Comparison of ENCODE assay signal across 1 cellular context in the genomic region with DNA sequence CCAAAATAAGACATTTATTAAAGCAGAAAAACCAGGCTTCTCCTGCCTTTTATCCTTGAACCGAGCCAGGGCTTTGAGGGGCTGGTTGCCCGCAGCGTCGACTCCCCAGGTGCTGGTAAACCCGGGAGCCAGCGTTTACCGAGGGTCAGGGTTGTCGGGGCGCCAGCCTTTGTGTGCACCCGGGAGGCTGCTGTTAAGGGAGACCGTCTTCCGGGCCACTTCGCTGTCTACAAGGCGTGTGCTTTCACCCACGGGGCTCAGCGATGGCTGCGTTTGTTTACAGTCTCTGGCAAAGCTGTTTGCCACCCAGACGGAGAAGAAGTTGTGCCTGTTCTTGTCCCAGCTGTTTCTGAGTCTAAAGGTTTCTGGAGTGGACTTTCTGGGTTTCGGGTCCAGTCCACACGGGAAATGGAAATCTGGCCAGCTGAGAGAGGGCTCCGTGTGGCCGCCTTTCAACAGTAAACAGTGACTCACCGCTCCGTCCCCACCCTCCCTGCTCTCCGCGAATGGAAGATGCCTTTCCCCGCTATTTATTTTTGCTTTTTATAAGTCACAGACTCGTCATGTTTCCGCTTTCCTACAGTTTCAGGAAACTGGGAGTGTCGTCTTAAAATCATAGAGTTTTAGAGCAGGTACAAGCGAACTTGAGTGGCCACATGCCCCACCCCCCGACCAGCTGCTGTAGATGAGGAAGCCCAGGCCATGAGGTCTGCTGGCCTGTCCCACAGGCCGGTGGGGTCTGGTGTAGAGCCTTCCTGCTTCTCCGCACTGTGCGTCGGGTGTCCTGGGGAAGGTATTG.
TF ChIP-seq lines count a peak whose summit lies in the region.

No MANE protein-coding gene starts in this region.

TF ChIP-seq in IMR-90, 13 proteins besides CTCF, POLR2A, EP300 and RAD21 (continued from another document):
- peak; percentile 43 for TF ChIP-seq RCOR1 (IDR thresholded peaks at IDR 0.05; ENCODE audit: insufficient replicate concordance, low read length)
- peak; percentile 87 for TF ChIP-seq CHD1 (IDR thresholded peaks at IDR 0.05; ENCODE audit: low read depth, low read length)
- TF ChIP-seq, protein P1, sequence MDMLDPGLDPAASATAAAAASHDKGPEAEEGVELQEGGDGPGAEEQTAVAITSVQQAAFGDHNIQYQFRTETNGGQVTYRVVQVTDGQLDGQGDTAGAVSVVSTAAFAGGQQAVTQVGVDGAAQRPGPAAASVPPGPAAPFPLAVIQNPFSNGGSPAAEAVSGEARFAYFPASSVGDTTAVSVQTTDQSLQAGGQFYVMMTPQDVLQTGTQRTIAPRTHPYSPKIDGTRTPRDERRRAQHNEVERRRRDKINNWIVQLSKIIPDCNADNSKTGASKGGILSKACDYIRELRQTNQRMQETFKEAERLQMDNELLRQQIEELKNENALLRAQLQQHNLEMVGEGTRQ (IDR thresholded peaks at IDR 0.05; ENCODE audit: low read depth, low read length) = peak; percentile 50
- TF ChIP-seq BHLHE40 (IDR thresholded peaks at IDR 0.05; ENCODE audit: low read depth, low read length) = peak; percentile 35; the same call in 1 of the 2 replicates
- TF ChIP-seq NFE2L2 (IDR thresholded peaks at IDR 0.05; ENCODE audit: low read depth, low read length) = no peak
- TF ChIP-seq CEBPB (IDR thresholded peaks at IDR 0.05; ENCODE audit: low read depth, low read length) = no peak
- TF ChIP-seq RFX5 (IDR thresholded peaks at IDR 0.05; ENCODE audit: low read depth, low read length) = no peak
- TF ChIP-seq MAFK (IDR thresholded peaks at IDR 0.05; ENCODE audit: low read depth, low read length) = no peak
TF ChIP-seq in IMR-90: peak in this region for 8.
